In genomic region chr2:183209395-183210028, GRCh38 we compare ENCODE assay signal across 6 cellular contexts.
"Had no signal": no experiment of that assay in that cellular context is flagged by ENCODE, and none has a peak within 500 bp of the region (broad histone marks: within the 10 kb centered on the region; RNA-seq: fewer than 3 reads in every experiment).

No MANE protein-coding gene starts in this region.

- FAIRE-seq: H54, HTR-8/SVneo had no signal

- DNase-seq: GOT3, H9, HCEC 1CT, KG1 had no signal
